Comparison of ENCODE assay signal across 9 cellular contexts in genomic region chr19:2552859-2553258, GRCh38.
A peak's percentile ranks its signal among the peaks of the same experiment; 100 is the strongest.
DNase-seq lines count a peak whose midpoint lies in the region; ATAC-seq and FAIRE-seq lines count a peak whose summit lies in the region.
"Had no signal": no experiment of that assay in that cellular context is flagged by ENCODE, and none has a peak within 500 bp of the region (broad histone marks: within the 10 kb centered on the region; RNA-seq: fewer than 3 reads in every experiment).

No MANE protein-coding gene starts in this region.

- H3K9me3 Mint-ChIP-seq in dendritic cell treated with granulocyte-macrophage colony-stimulating factor and Interleukin-4, amounts not matched to agents 40 ng/mL and 50 ng/mL, for 4 days, result no peaks in the 10 kb centered on the region

- H3K4me3 Mint-ChIP-seq in dendritic cell treated with granulocyte-macrophage colony-stimulating factor and Interleukin-4, amounts not matched to agents 40 ng/mL and 50 ng/mL, for 4 days, result peak overlapping the region; percentile 62

- H3K27ac Mint-ChIP-seq in dendritic cell treated with granulocyte-macrophage colony-stimulating factor and Interleukin-4, amounts not matched to agents 40 ng/mL and 50 ng/mL, for 4 days, result peak overlapping the region; percentile 79

- peaks cover 14% of the 10 kb centered on the region for H3K27me3 Mint-ChIP-seq in dendritic cell treated with granulocyte-macrophage colony-stimulating factor and Interleukin-4, amounts not matched to agents 40 ng/mL and 50 ng/mL, for 4 days

- intact Hi-C loops in dendritic cell treated with granulocyte-macrophage colony-stimulating factor and Interleukin-4, amounts not matched to agents 40 ng/mL and 50 ng/mL, for 4 days (cut with micrococcal nuclease), result loop anchor here (2.0 kb wide), 1 partner anchor 78 kb away; no protein-coding TSS in a partner anchor

- DNase-seq in GM18507 (ENCODE audit: extremely low spot score, insufficient read length, low read depth) (peak; percentile 63), SKM-1 treated with dmso at 0.1 percent for 144 hours (lab: John Stamatoyannopoulos, UW; ENCODE audit: unreplicated experiment) (peak; percentile 95), iPS-NIHi11 (ENCODE audit: low spot score) (no peak), DMS53 treated with DMSO at 0.1 percent for 48 hours (lab: John Stamatoyannopoulos, UW; ENCODE audit: unreplicated experiment) (no peak), HCEC 1CT (no peak)
- peak; percentile 71 for DNase-seq in stimulated activated CD4-positive, alpha-beta T cell treated with anti-CD3 and anti-CD28 coated beads, Interleukin-15, amount 100 ng/mL, for 24 hours
- DNase-seq: right lobe of liver had no signal

- H3K4me1 Mint-ChIP-seq in dendritic cell treated with granulocyte-macrophage colony-stimulating factor and Interleukin-4, amounts not matched to agents 40 ng/mL and 50 ng/mL, for 4 days (ENCODE audit: low read depth), result peaks cover 67% of the 10 kb centered on the region

- peak; percentile 54 for ATAC-seq in HG02981 (IDR thresholded peaks at IDR 0.05; ENCODE audit: unreplicated experiment)

- H3K36me3 Mint-ChIP-seq in dendritic cell treated with granulocyte-macrophage colony-stimulating factor and Interleukin-4, amounts not matched to agents 40 ng/mL and 50 ng/mL, for 4 days (ENCODE audit: low read depth), result no peaks in the 10 kb centered on the region

- peak; percentile 98 for FAIRE-seq in GM18507 (lab: Jason Lieb, UNC)

Comparison
In these comparisons a context has a peak if more than half of its experiments do, and no peak if none do; other contexts are left out.
1. DNase-seq: peak in GM18507 (single experiment), SKM-1 treated with dmso at 0.1 percent for 144 hours (single experiment) and stimulated activated CD4-positive, alpha-beta T cell treated with anti-CD3 and anti-CD28 coated beads, Interleukin-15, amount 100 ng/mL, for 24 hours (single experiment); none in iPS-NIHi11 (single experiment), DMS53 treated with DMSO at 0.1 percent for 48 hours (single experiment) and HCEC 1CT (single experiment).